In the genomic region with DNA sequence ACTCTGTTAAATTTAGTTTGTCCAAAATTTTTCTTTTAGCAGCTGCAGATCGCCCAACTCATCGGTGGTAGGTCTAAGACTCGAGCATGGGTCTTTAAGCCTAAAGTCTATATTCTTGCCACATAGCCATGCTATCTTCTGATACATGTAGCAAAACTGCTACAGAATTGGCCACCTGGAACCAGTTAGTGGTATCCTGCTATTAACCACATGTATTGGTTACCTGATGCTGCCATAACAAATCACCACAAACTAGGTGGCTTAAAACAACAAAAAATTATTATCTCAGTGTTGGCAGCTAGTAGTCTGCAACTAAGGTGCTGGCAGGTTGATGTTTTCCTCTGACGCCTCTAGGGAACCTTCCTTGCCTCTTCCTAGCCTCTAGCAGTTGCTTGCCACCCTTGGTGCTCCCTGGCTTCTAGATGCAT, we compare ENCODE assay signal across 8 cellular contexts.
A peak's percentile ranks its signal among the peaks of the same experiment; 100 is the strongest.
DNase-seq lines count a peak whose midpoint lies in the region; ATAC-seq lines count a peak whose summit lies in the region.

No MANE protein-coding gene starts in this region.

- no peak for DNase-seq in T-helper 1 cell
- no peak for DNase-seq in activated CD4-positive, alpha-beta memory T cell treated with anti-CD3 and anti-CD28 coated beads, Interleukin-2, amount 10 ng/mL, durations not matched to agents 7 days and 5 days
- DNase-seq in stimulated activated effector memory CD8-positive, alpha-beta T cell treated with anti-CD3 and anti-CD28 coated beads, Interleukin-12 subunit alpha, Interleukin-12 subunit beta, amount 100 ng/mL, for 72 hours (ENCODE audit: low spot score in 2 of 2), result no peak
- no peak for DNase-seq in amygdala (lab: John Stamatoyannopoulos, UW)
- no peak for DNase-seq in stimulated activated CD4-positive, alpha-beta T cell treated with anti-CD3 and anti-CD28 coated beads, Interleukin-1b, Interleukin-23, amount 100 ng/mL, for 48 hours
- DNase-seq in middle frontal gyrus (ENCODE audit: extremely low spot score, low spot score), result no peak

- H3K27me3 Mint-ChIP-seq in T-helper 1 cell treated with Interleukin-12 subunit alpha and Interleukin-12 subunit beta and Interleukin-4 antibody, amounts not matched to agents 30 μg/mL and 1 μg/mL, for 36 hours (ENCODE audit: low read depth), result no peaks in the 10 kb centered on the region
- no peaks in the 10 kb centered on the region for H3K27me3 Mint-ChIP-seq in activated CD4-positive, alpha-beta memory T cell treated with anti-CD3 and anti-CD28 coated beads, Interleukin-2, amount 10 ng/mL, durations not matched to agents 7 days and 5 days

- peak; percentile 79 for ATAC-seq in HG02943 (IDR thresholded peaks at IDR 0.05; ENCODE audit: low read depth, unreplicated experiment)
- ATAC-seq in stimulated activated effector memory CD8-positive, alpha-beta T cell treated with anti-CD3 and anti-CD28 coated beads, Interleukin-12 subunit alpha, Interleukin-12 subunit beta, amount 100 ng/mL, for 72 hours, result peak; percentile 23

- peaks cover 18% of the 10 kb centered on the region for H3K4me1 Mint-ChIP-seq in T-helper 1 cell treated with Interleukin-12 subunit alpha and Interleukin-12 subunit beta and Interleukin-4 antibody, amounts not matched to agents 30 μg/mL and 1 μg/mL, for 36 hours (ENCODE audit: low read depth)
- peaks cover 34% of the 10 kb centered on the region for H3K4me1 Mint-ChIP-seq in activated CD4-positive, alpha-beta memory T cell treated with anti-CD3 and anti-CD28 coated beads, Interleukin-2, amount 10 ng/mL, durations not matched to agents 7 days and 5 days
- H3K4me1 Mint-ChIP-seq in stimulated activated effector memory CD8-positive, alpha-beta T cell treated with anti-CD3 and anti-CD28 coated beads, Interleukin-12 subunit alpha, Interleukin-12 subunit beta, amount 100 ng/mL, for 72 hours, result peaks cover 42% of the 10 kb centered on the region

- H3K27ac Mint-ChIP-seq in T-helper 1 cell treated with Interleukin-12 subunit alpha and Interleukin-12 subunit beta and Interleukin-4 antibody, amounts not matched to agents 30 μg/mL and 1 μg/mL, for 36 hours, result peak overlapping the region; percentile 50
- H3K27ac Mint-ChIP-seq in activated CD4-positive, alpha-beta memory T cell treated with anti-CD3 and anti-CD28 coated beads, Interleukin-2, amount 10 ng/mL, durations not matched to agents 7 days and 5 days, result peak overlapping the region; percentile 16
- H3K27ac Mint-ChIP-seq in stimulated activated effector memory CD8-positive, alpha-beta T cell treated with anti-CD3 and anti-CD28 coated beads, Interleukin-12 subunit alpha, Interleukin-12 subunit beta, amount 100 ng/mL, for 72 hours, result peak overlapping the region; percentile 10

- peak overlapping the region; percentile 47 for H3K4me3 Mint-ChIP-seq in T-helper 1 cell treated with Interleukin-12 subunit alpha and Interleukin-12 subunit beta and Interleukin-4 antibody, amounts not matched to agents 30 μg/mL and 1 μg/mL, for 36 hours
- H3K4me3 Mint-ChIP-seq in activated CD4-positive, alpha-beta memory T cell treated with anti-CD3 and anti-CD28 coated beads, Interleukin-2, amount 10 ng/mL, durations not matched to agents 7 days and 5 days, result peak overlapping the region; percentile 56
- H3K4me3 Mint-ChIP-seq in stimulated activated effector memory CD8-positive, alpha-beta T cell treated with anti-CD3 and anti-CD28 coated beads, Interleukin-12 subunit alpha, Interleukin-12 subunit beta, amount 100 ng/mL, for 72 hours, result peak overlapping the region; percentile 14

- no peaks in the 10 kb centered on the region for H3K9me3 Mint-ChIP-seq in T-helper 1 cell treated with Interleukin-12 subunit alpha and Interleukin-12 subunit beta and Interleukin-4 antibody, amounts not matched to agents 30 μg/mL and 1 μg/mL, for 36 hours
- no peaks in the 10 kb centered on the region for H3K9me3 Mint-ChIP-seq in activated CD4-positive, alpha-beta memory T cell treated with anti-CD3 and anti-CD28 coated beads, Interleukin-2, amount 10 ng/mL, durations not matched to agents 7 days and 5 days
- no peaks in the 10 kb centered on the region for H3K9me3 Mint-ChIP-seq in stimulated activated effector memory CD8-positive, alpha-beta T cell treated with anti-CD3 and anti-CD28 coated beads, Interleukin-12 subunit alpha, Interleukin-12 subunit beta, amount 100 ng/mL, for 72 hours

- POLR2A ChIA-PET in activated CD4-positive, alpha-beta memory T cell treated with anti-CD3 and anti-CD28 coated beads, Interleukin-2, amount 10 ng/mL, durations not matched to agents 7 days and 5 days (lab: Charles Lee), result interaction anchor here (0.9 to 2.7 kb wide), 6 partner anchors 9 to 975 kb away, joined by 3 to 11 read pairs (median 4); a partner anchor contains a TSS

- CTCF ChIA-PET in activated CD4-positive, alpha-beta memory T cell treated with anti-CD3 and anti-CD28 coated beads, Interleukin-2, amount 10 ng/mL, durations not matched to agents 7 days and 5 days (lab: Charles Lee), result interaction anchor here (1.4 kb wide), 1 partner anchor 12 kb away, joined by 3 read pairs; no protein-coding TSS in a partner anchor

- H3K36me3 Mint-ChIP-seq in T-helper 1 cell treated with Interleukin-12 subunit alpha and Interleukin-12 subunit beta and Interleukin-4 antibody, amounts not matched to agents 30 μg/mL and 1 μg/mL, for 36 hours (ENCODE audit: low read depth), result no peaks in the 10 kb centered on the region
- no peaks in the 10 kb centered on the region for H3K36me3 Mint-ChIP-seq in activated CD4-positive, alpha-beta memory T cell treated with anti-CD3 and anti-CD28 coated beads, Interleukin-2, amount 10 ng/mL, durations not matched to agents 7 days and 5 days (ENCODE audit: low read depth)
- H3K36me3 Mint-ChIP-seq in stimulated activated effector memory CD8-positive, alpha-beta T cell treated with anti-CD3 and anti-CD28 coated beads, Interleukin-12 subunit alpha, Interleukin-12 subunit beta, amount 100 ng/mL, for 72 hours, result peaks cover 10% of the 10 kb centered on the region
